In the genomic region with DNA sequence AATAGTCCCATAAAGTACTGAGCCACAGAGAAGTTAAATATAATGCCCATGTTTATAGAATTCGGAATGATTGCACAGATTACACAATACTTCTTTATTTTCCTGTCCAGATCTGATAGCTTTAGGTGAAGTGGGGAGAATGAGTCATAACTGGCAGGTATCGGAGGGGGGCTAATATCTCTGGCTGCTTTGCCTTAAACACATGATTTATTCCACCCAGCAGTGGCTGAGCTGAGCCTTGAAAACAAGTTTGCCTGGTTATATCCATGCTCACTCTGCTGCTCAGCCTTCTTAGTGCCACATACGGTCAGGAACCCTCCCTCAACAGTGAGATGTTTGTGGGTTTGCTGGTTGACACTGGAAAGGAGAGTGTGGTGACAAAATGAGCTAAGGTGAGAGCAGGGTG, we compare ENCODE assay signal across 16 cellular contexts.
DNase-seq lines count a peak whose midpoint lies in the region; ATAC-seq and TF ChIP-seq lines count a peak whose summit lies in the region.
"Had no signal": no experiment of that assay in that cellular context is flagged by ENCODE, and none has a peak within 500 bp of the region (broad histone marks: within the 10 kb centered on the region; RNA-seq: fewer than 3 reads in every experiment).

No MANE protein-coding gene starts in this region.

- CTCF ChIA-PET in HCT116 (lab: Charles Lee): interaction anchor here (1.0 to 1.7 kb wide), 3 partner anchors 12 to 38 kb away, joined by 3 to 7 read pairs (median 4); no protein-coding TSS in a partner anchor
- CTCF ChIA-PET in activated CD8-positive, alpha-beta T cell treated with anti-CD3 and anti-CD28 coated beads for 36 hours (lab: Charles Lee): interaction anchor here (1.5 to 2.9 kb wide), 2 partner anchors 8 to 38 kb away, joined by 5 to 15 read pairs; no protein-coding TSS in a partner anchor

- peak; percentile 75 for ATAC-seq in HCT116
- no peak for ATAC-seq in Right ventricle myocardium inferior
- no peak for ATAC-seq in GM19452 (IDR thresholded peaks at IDR 0.05; ENCODE audit: unreplicated experiment)
- no peak for ATAC-seq in activated CD8-positive, alpha-beta T cell treated with anti-CD3 and anti-CD28 coated beads for 36 hours

- H2AFZ ChIP-seq in HCT116 (ENCODE audit: low read depth, low read length, poor library complexity, severe bottlenecking): peak overlapping the region; percentile 2

- no peaks in the 10 kb centered on the region for H3K36me3 Mint-ChIP-seq in activated CD8-positive, alpha-beta T cell treated with anti-CD3 and anti-CD28 coated beads for 36 hours (ENCODE audit: low read depth)
- H3K36me3 Mint-ChIP-seq: activated naive CD8-positive, alpha-beta T cell treated with anti-CD3 and anti-CD28 coated beads, Interleukin-2, amount 10 ng/mL, durations not matched to agents 7 days and 5 days had no signal

- H3K9me2 ChIP-seq in HCT116 (ENCODE audit: insufficient read depth): no peaks in the 10 kb centered on the region

- H3K9me3 Mint-ChIP-seq in activated CD8-positive, alpha-beta T cell treated with anti-CD3 and anti-CD28 coated beads for 36 hours: no peaks in the 10 kb centered on the region

- H3K27me3 ChIP-seq in HCT116 (ENCODE audit: insufficient read depth, low read length) (no peaks in the 10 kb centered on the region), thyroid gland (no peaks in the 10 kb centered on the region)
- H3K27me3 ChIP-seq: BE2C, uterus had no signal

- H3K27ac ChIP-seq in HCT116 (ENCODE audit: low read depth, low read length) (no peak overlapping the region), thyroid gland (peak overlapping the region; percentile 21 to 47 (median 33))
- H3K27ac ChIP-seq: uterus had no signal

- TF ChIP-seq CTCF in HCT116 (IDR thresholded peaks at IDR 0.05 in 2 of 3, conservative IDR thresholded peaks at IDR 0.05 in 1 of 3; ENCODE audit: borderline replicate concordance in 1 of 3, insufficient read depth in 1 of 3, low read depth in 2 of 3, low read length in 2 of 3) (no peak), thyroid gland (IDR thresholded peaks at IDR 0.05) (no peak)
- TF ChIP-seq CTCF in activated CD8-positive, alpha-beta T cell treated with anti-CD3 and anti-CD28 coated beads for 36 hours (IDR thresholded peaks at IDR 0.05): no peak

- TF ChIP-seq RAD21 in HCT116 (IDR thresholded peaks at IDR 0.05; ENCODE audit: low read depth): no peak

- H3K4me3 ChIP-seq in HCT116 (replicated peaks in 1 of 2; ENCODE audit: low read depth in 1 of 2, low read length in 2 of 2): no peak overlapping the region
- H3K4me3 ChIP-seq in thyroid gland (replicated peaks in 1 of 3): no peak overlapping the region
- H3K4me3 ChIP-seq: uterus had no signal

- TF ChIP-seq POLR2A in HCT116 (IDR thresholded peaks at IDR 0.05; ENCODE audit: borderline replicate concordance, extremely low read depth, insufficient read depth, insufficient read length) (no peak), thyroid gland (IDR thresholded peaks at IDR 0.05) (peak in 1 of 2 donors; percentile 33)

- POLR2A ChIA-PET in HCT116 (lab: Charles Lee): no interaction called here
- POLR2A ChIA-PET in activated CD8-positive, alpha-beta T cell treated with anti-CD3 and anti-CD28 coated beads for 36 hours (lab: Charles Lee): no interaction called here

- 35 to 44% methylated on average over 3 of the region's 3 CpGs for WGBS in thyroid gland, 2 donors

- H3K79me2 ChIP-seq in HCT116 (ENCODE audit: insufficient read depth, low read length): no peaks in the 10 kb centered on the region

- no TSS peak for BruUV-seq in HCT116 (replicated peaks; lab: Mats Ljungman, UMichigan)

- H3K4me3 Mint-ChIP-seq in activated CD8-positive, alpha-beta T cell treated with anti-CD3 and anti-CD28 coated beads for 36 hours: no peak overlapping the region
- H3K4me3 Mint-ChIP-seq: activated naive CD8-positive, alpha-beta T cell treated with anti-CD3 and anti-CD28 coated beads, Interleukin-2, amount 10 ng/mL, durations not matched to agents 7 days and 5 days had no signal

- H3K4me1 ChIP-seq in HCT116 (ENCODE audit: control insufficient read depth in 1 of 2, insufficient read depth in 2 of 2, low read length in 2 of 2): peaks cover 11 to 17% of the 10 kb centered on the region in 2 experiments; a peak in 3 of 4 replicates
- peaks cover 22 to 30% of the 10 kb centered on the region in 2 donors for H3K4me1 ChIP-seq in thyroid gland
- H3K4me1 ChIP-seq: BE2C, uterus had no signal

- H3K36me3 ChIP-seq in HCT116 (ENCODE audit: control insufficient read depth in 1 of 2, insufficient read depth in 2 of 2, low read length in 2 of 2) (no peaks in the 10 kb centered on the region), thyroid gland (no peaks in the 10 kb centered on the region)
- H3K36me3 ChIP-seq: BE2C, uterus had no signal

- DNase-seq in HCT116 (ENCODE audit: low read depth, low spot score) (peak; percentile 23), SW480 (ENCODE audit: low spot score) (peak; percentile 62), iPS-NIHi11 (ENCODE audit: low spot score) (peak; percentile 25), thyroid gland (peak; percentile 54 to 58), Right ventricle myocardium inferior (ENCODE audit: missing footprints) (no peak)
- no peak for DNase-seq in activated CD8-positive, alpha-beta T cell treated with anti-CD3 and anti-CD28 coated beads for 36 hours
- DNase-seq: activated CD4-positive, alpha-beta T cell treated with anti-CD3 and anti-CD28 coated beads, Interleukin-2, amount 50 U/mL, for 1 hour; activated naive CD8-positive, alpha-beta T cell treated with anti-CD3 and anti-CD28 coated beads, Interleukin-2, amount 10 ng/mL, durations not matched to agents 7 days and 5 days; activated T-cell treated with anti-CD3 and anti-CD28 coated beads, Interleukin-2, amount 50 U/mL, for 1 hour; BE2C; Karpas-422; NCI-H748 treated with DMSO at 0.1 percent for 48 hours; SHP77 treated with DMSO at 0.1 percent for 48 hours; T1000 had no signal

- H3K4me2 ChIP-seq in HCT116 (ENCODE audit: low read length): peak overlapping the region; percentile 36

- H3K27me3 Mint-ChIP-seq in activated CD8-positive, alpha-beta T cell treated with anti-CD3 and anti-CD28 coated beads for 36 hours: peaks cover 8% of the 10 kb centered on the region

- H4K20me1 ChIP-seq in HCT116 (ENCODE audit: insufficient read depth): no peaks in the 10 kb centered on the region

- no peak overlapping the region for H3K9ac ChIP-seq in HCT116 (ENCODE audit: low read length)

- H3K4me1 Mint-ChIP-seq in activated CD8-positive, alpha-beta T cell treated with anti-CD3 and anti-CD28 coated beads for 36 hours (ENCODE audit: low read depth): no peaks in the 10 kb centered on the region
- H3K4me1 Mint-ChIP-seq: activated naive CD8-positive, alpha-beta T cell treated with anti-CD3 and anti-CD28 coated beads, Interleukin-2, amount 10 ng/mL, durations not matched to agents 7 days and 5 days had no signal

- H3K27ac Mint-ChIP-seq in activated CD8-positive, alpha-beta T cell treated with anti-CD3 and anti-CD28 coated beads for 36 hours: no peak overlapping the region
- H3K27ac Mint-ChIP-seq: activated naive CD8-positive, alpha-beta T cell treated with anti-CD3 and anti-CD28 coated beads, Interleukin-2, amount 10 ng/mL, durations not matched to agents 7 days and 5 days had no signal

- no peaks in the 10 kb centered on the region for H3K9me3 ChIP-seq in HCT116 (ENCODE audit: control insufficient read depth in 1 of 2, insufficient read depth in 1 of 2, low read depth in 1 of 2, low read length in 2 of 2)
- no peaks in the 10 kb centered on the region for H3K9me3 ChIP-seq in thyroid gland
- H3K9me3 ChIP-seq: BE2C, uterus had no signal

- RAD21 ChIA-PET in HCT116 (lab: Charles Lee; ENCODE audit: low non-redundant PET in 1 of 2, low total read pairs in 2 of 2, uncharacterized antibody in 2 of 2, unreplicated experiment in 2 of 2): no interaction called here

- intact Hi-C loops in HCT116 (cut with micrococcal nuclease) (no loop called here), thyroid gland (cut with DNase I) (no loop called here), Right ventricle myocardium inferior (cut with DNase I) (no loop called here)
- intact Hi-C loops in activated CD8-positive, alpha-beta T cell treated with anti-CD3 and anti-CD28 coated beads for 36 hours (cut with micrococcal nuclease): no loop called here

TF ChIP-seq in HCT116, 20 proteins besides CTCF, POLR2A, EP300 and RAD21:
- TF ChIP-seq, protein P1, sequence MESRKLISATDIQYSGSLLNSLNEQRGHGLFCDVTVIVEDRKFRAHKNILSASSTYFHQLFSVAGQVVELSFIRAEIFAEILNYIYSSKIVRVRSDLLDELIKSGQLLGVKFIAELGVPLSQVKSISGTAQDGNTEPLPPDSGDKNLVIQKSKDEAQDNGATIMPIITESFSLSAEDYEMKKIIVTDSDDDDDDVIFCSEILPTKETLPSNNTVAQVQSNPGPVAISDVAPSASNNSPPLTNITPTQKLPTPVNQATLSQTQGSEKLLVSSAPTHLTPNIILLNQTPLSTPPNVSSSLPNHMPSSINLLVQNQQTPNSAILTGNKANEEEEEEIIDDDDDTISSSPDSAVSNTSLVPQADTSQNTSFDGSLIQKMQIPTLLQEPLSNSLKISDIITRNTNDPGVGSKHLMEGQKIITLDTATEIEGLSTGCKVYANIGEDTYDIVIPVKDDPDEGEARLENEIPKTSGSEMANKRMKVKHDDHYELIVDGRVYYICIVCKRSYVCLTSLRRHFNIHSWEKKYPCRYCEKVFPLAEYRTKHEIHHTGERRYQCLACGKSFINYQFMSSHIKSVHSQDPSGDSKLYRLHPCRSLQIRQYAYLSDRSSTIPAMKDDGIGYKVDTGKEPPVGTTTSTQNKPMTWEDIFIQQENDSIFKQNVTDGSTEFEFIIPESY (IDR thresholded peaks at IDR 0.05; ENCODE audit: extremely low read depth, insufficient replicate concordance, low read length): no peak
- TF ChIP-seq CEBPB (IDR thresholded peaks at IDR 0.05; ENCODE audit: low read depth) (peak; percentile 91), JUND (IDR thresholded peaks at IDR 0.05) (peak; percentile 73), SP1 (IDR thresholded peaks at IDR 0.05; ENCODE audit: low read depth) (peak; percentile 67), CBX3 (IDR thresholded peaks at IDR 0.05; ENCODE audit: low read depth) (0 out of 2 replicates have a peak, but pooled peaks have one; percentile 29), FOSL1 (IDR thresholded peaks at IDR 0.05; ENCODE audit: low read depth) (peak; percentile 76)
TF ChIP-seq in HCT116: peak in this region for 5.

Comparison
In these comparisons a context has a peak if more than half of its experiments do, and no peak if none do; other contexts are left out.
1. DNase-seq: peak in HCT116 (single experiment), SW480 (single experiment), iPS-NIHi11 (single experiment) and thyroid gland (2 of 2); none in Right ventricle myocardium inferior (single experiment) and activated CD8-positive, alpha-beta T cell treated with anti-CD3 and anti-CD28 coated beads for 36 hours (single experiment).